ENCODE assay signal across 19 cellular contexts in genomic region chr1:206741142-206741701, GRCh38. TPM values are rescaled to one million over a fixed set of nuclear protein-coding genes. Genes with fewer than 3 reads are reported as not detected.
A peak's percentile ranks its signal among the peaks of the same experiment; 100 is the strongest.
DNase-seq lines count a peak whose midpoint lies in the region; ATAC-seq, FAIRE-seq and TF ChIP-seq lines count a peak whose summit lies in the region.
"Had no signal": no experiment of that assay in that cellular context is flagged by ENCODE, and none has a peak within 500 bp of the region (broad histone marks: within the 10 kb centered on the region; RNA-seq: fewer than 3 reads in every experiment).

No MANE protein-coding gene starts in this region.

- DNase-seq in CD4-positive, alpha-beta memory T cell, result no peak
- DNase-seq in GM18507 (ENCODE audit: extremely low spot score, insufficient read length, low read depth) (no peak), NCI-H1105 treated with DMSO at 0.1 percent for 48 hours (lab: John Stamatoyannopoulos, UW) (no peak), mesothelial cell of epicardium (ENCODE audit: low spot score in 2 of 2, unreplicated experiment in 2 of 2) (no peak), OCI-M1 (lab: John Stamatoyannopoulos, UW) (no peak)
- DNase-seq in central memory CD8-positive, alpha-beta T cell (ENCODE audit: low spot score in 2 of 2), result no peak
- DNase-seq in T-helper 2 cell treated with Interferon-gamma antibody and Interleukin-4, amounts not matched to agents 5 μg/mL and 100 μg/mL, for 36 hours (ENCODE audit: low spot score), result no peak
- DNase-seq: AML-193; CD8-positive, alpha-beta memory T cell; KG1; MV-4-11; NCI-H146; NCI-H226; NCI-H526 treated with DMSO at 0.1 percent for 48 hours; NK-92 treated with Interleukin-12 subunit alpha and Interleukin-12 subunit beta, amount 100 ng/mL, for 24 hours had no signal

- no peak for ATAC-seq in central memory CD8-positive, alpha-beta T cell (replicated peaks; ENCODE audit: extremely low read depth, poor library complexity, severe bottlenecking)
- ATAC-seq: GM23338 had no signal

- TF ChIP-seq CTCF in OCI-LY3 (IDR thresholded peaks at IDR 0.05; ENCODE audit: low read depth, low read length), result peak; percentile 28; the same call in 1 of the 2 replicates
- no peak for TF ChIP-seq CTCF in mesothelial cell of epicardium (IDR thresholded peaks at IDR 0.05; ENCODE audit: unreplicated experiment)

- peaks cover 0 to 2% of the 10 kb centered on the region in 2 donors for H3K36me3 Mint-ChIP-seq in CD4-positive, alpha-beta memory T cell
- H3K36me3 Mint-ChIP-seq in central memory CD8-positive, alpha-beta T cell (ENCODE audit: insufficient read depth), result peaks cover 16% of the 10 kb centered on the region
- peaks cover 17% of the 10 kb centered on the region for H3K36me3 Mint-ChIP-seq in T-helper 2 cell treated with Interferon-gamma antibody and Interleukin-4, amounts not matched to agents 5 μg/mL and 100 μg/mL, for 36 hours (ENCODE audit: low read depth)
- no peaks in the 10 kb centered on the region for H3K36me3 Mint-ChIP-seq in mesothelial cell of epicardium
- H3K36me3 Mint-ChIP-seq: CD8-positive, alpha-beta memory T cell had no signal

- H4K20me1 ChIP-seq in OCI-LY3 (ENCODE audit: insufficient read depth, low read length), result no peaks in the 10 kb centered on the region

- H3K4me3 Mint-ChIP-seq in CD4-positive, alpha-beta memory T cell, result no peak overlapping the region
- H3K4me3 Mint-ChIP-seq in central memory CD8-positive, alpha-beta T cell, result no peak overlapping the region
- H3K4me3 Mint-ChIP-seq in T-helper 2 cell treated with Interferon-gamma antibody and Interleukin-4, amounts not matched to agents 5 μg/mL and 100 μg/mL, for 36 hours, result no peak overlapping the region
- no peak overlapping the region for H3K4me3 Mint-ChIP-seq in mesothelial cell of epicardium
- H3K4me3 Mint-ChIP-seq: CD8-positive, alpha-beta memory T cell; GM23338 had no signal

- peak overlapping the region; percentile 65 for H3K4me2 ChIP-seq in OCI-LY3 (ENCODE audit: low read length)
- H3K4me2 ChIP-seq: GM23338 had no signal

- H3K4me1 ChIP-seq in CD4-positive, alpha-beta memory T cell (ENCODE audit: insufficient read depth, low read length), result peaks cover 59% of the 10 kb centered on the region
- peaks cover 93% of the 10 kb centered on the region for H3K4me1 ChIP-seq in OCI-LY3 (ENCODE audit: low read length)

- no peaks in the 10 kb centered on the region for H3K27me3 Mint-ChIP-seq in CD4-positive, alpha-beta memory T cell
- no peaks in the 10 kb centered on the region for H3K27me3 Mint-ChIP-seq in central memory CD8-positive, alpha-beta T cell
- no peaks in the 10 kb centered on the region for H3K27me3 Mint-ChIP-seq in T-helper 2 cell treated with Interferon-gamma antibody and Interleukin-4, amounts not matched to agents 5 μg/mL and 100 μg/mL, for 36 hours (ENCODE audit: low read depth)
- peaks cover 3% of the 10 kb centered on the region for H3K27me3 Mint-ChIP-seq in mesothelial cell of epicardium (ENCODE audit: low read depth)
- H3K27me3 Mint-ChIP-seq: CD8-positive, alpha-beta memory T cell had no signal

- H3K9me3 ChIP-seq in CD4-positive, alpha-beta memory T cell (ENCODE audit: control insufficient read depth in 1 of 2, low read length in 2 of 2), result no peaks in the 10 kb centered on the region
- H3K9me3 ChIP-seq in OCI-LY3 (ENCODE audit: insufficient read depth, low read length), result no peaks in the 10 kb centered on the region

- POLR2A ChIA-PET in CD4-positive, alpha-beta memory T cell (lab: Charles Lee; ENCODE audit: partially characterized antibody), result interaction anchor here (1.3 to 2.7 kb wide), 3 partner anchors 17 to 63 kb away, joined by 4 to 8 read pairs (median 8); no protein-coding TSS in a partner anchor

- peaks cover 46 to 86% (median 61%) of the 10 kb centered on the region in 4 donors for H3K4me1 Mint-ChIP-seq in CD4-positive, alpha-beta memory T cell
- H3K4me1 Mint-ChIP-seq in central memory CD8-positive, alpha-beta T cell, result peaks cover 62% of the 10 kb centered on the region
- H3K4me1 Mint-ChIP-seq in T-helper 2 cell treated with Interferon-gamma antibody and Interleukin-4, amounts not matched to agents 5 μg/mL and 100 μg/mL, for 36 hours (ENCODE audit: low read depth), result peaks cover 70% of the 10 kb centered on the region
- no peaks in the 10 kb centered on the region for H3K4me1 Mint-ChIP-seq in mesothelial cell of epicardium

- CTCF ChIA-PET in CD4-positive, alpha-beta memory T cell (lab: Charles Lee; ENCODE audit: partially characterized antibody), result interaction anchor here (0.7 to 3.1 kb wide), 9 partner anchors 14 to 171 kb away, joined by 3 to 19 read pairs (median 6); no protein-coding TSS in a partner anchor

- H3K36me3 ChIP-seq in CD4-positive, alpha-beta memory T cell (ENCODE audit: insufficient read depth, low read length), result no peaks in the 10 kb centered on the region
- H3K36me3 ChIP-seq in OCI-LY3 (replicated peaks; ENCODE audit: low read depth, low read length), result no peaks in the 10 kb centered on the region

- peak overlapping the region; percentile 82 for H3K9ac ChIP-seq in OCI-LY3 (ENCODE audit: low read length)

- no peak overlapping the region for H3K27ac ChIP-seq in CD4-positive, alpha-beta memory T cell (ENCODE audit: low read depth, low read length)
- peak overlapping the region; percentile 95 for H3K27ac ChIP-seq in OCI-LY3 (ENCODE audit: low read length)

- intact Hi-C loops in CD4-positive, alpha-beta memory T cell (cut with micrococcal nuclease), result no loop called here

- H3K27me3 ChIP-seq in CD4-positive, alpha-beta memory T cell (ENCODE audit: insufficient read depth, low read length), result no peaks in the 10 kb centered on the region
- H3K27me3 ChIP-seq in OCI-LY3 (ENCODE audit: low read depth, low read length), result no peaks in the 10 kb centered on the region

- H3K27ac Mint-ChIP-seq in CD4-positive, alpha-beta memory T cell, result peak overlapping the region in 5 of 7 donors; percentile 2 to 94 (median 53)
- H3K27ac Mint-ChIP-seq in central memory CD8-positive, alpha-beta T cell (ENCODE audit: low read depth), result peak overlapping the region; percentile 69
- H3K27ac Mint-ChIP-seq in T-helper 2 cell treated with Interferon-gamma antibody and Interleukin-4, amounts not matched to agents 5 μg/mL and 100 μg/mL, for 36 hours, result no peak overlapping the region
- no peak overlapping the region for H3K27ac Mint-ChIP-seq in mesothelial cell of epicardium
- H3K27ac Mint-ChIP-seq: GM23338 had no signal

- no peaks in the 10 kb centered on the region for H3K9me3 Mint-ChIP-seq in CD4-positive, alpha-beta memory T cell
- H3K9me3 Mint-ChIP-seq in central memory CD8-positive, alpha-beta T cell, result no peaks in the 10 kb centered on the region
- H3K9me3 Mint-ChIP-seq in T-helper 2 cell treated with Interferon-gamma antibody and Interleukin-4, amounts not matched to agents 5 μg/mL and 100 μg/mL, for 36 hours, result no peaks in the 10 kb centered on the region
- no peaks in the 10 kb centered on the region for H3K9me3 Mint-ChIP-seq in mesothelial cell of epicardium
- H3K9me3 Mint-ChIP-seq: CD8-positive, alpha-beta memory T cell; GM23338 had no signal

- FAIRE-seq in GM18507 (lab: Jason Lieb, UNC), result peak; percentile 50

- H2AFZ ChIP-seq in OCI-LY3 (ENCODE audit: low read depth, low read length), result no peak overlapping the region
- H2AFZ ChIP-seq: GM23338 had no signal

- no peaks in the 10 kb centered on the region for H3K79me2 ChIP-seq in OCI-LY3 (ENCODE audit: low read length)

- H3K4me3 ChIP-seq in CD4-positive, alpha-beta memory T cell (ENCODE audit: low read length in 2 of 2), result no peak overlapping the region
- peak overlapping the region; percentile 30 for H3K4me3 ChIP-seq in OCI-LY3 (ENCODE audit: low read length)
- H3K4me3 ChIP-seq: GM23338 had no signal

RNA-seq across cellular contexts. Expression of gene IL19, which starts 29.4 kb away (rescaled TPM):
- total RNA-seq in CD4-positive, alpha-beta memory T cell, result not detected
- polyA plus RNA-seq in CD4-positive, alpha-beta memory T cell, result not detected
- total RNA-seq in mesothelial cell of epicardium, result not detected in 3 replicates
- total RNA-seq: CD8-positive, alpha-beta memory T cell; Daoy; GM23338; T-helper 1 cell treated with Interleukin-12 subunit alpha and Interleukin-12 subunit beta and Interleukin-4 antibody, amounts not matched to agents 30 ng/mL and 1 ng/mL, for 36 hours had no signal
- polyA plus RNA-seq: CD8-positive, alpha-beta memory T cell; GM23338 had no signal

RNA-seq across cellular contexts. Expression of gene IL10, which starts 31.1 kb away (rescaled TPM):
- under 1 TPM; 0.28 to 0.32 TPM for total RNA-seq in CD4-positive, alpha-beta memory T cell
- polyA plus RNA-seq in CD4-positive, alpha-beta memory T cell, result under 1 TPM; 0.11 to 0.34 TPM
- not detected in 3 replicates for total RNA-seq in mesothelial cell of epicardium
- total RNA-seq: Daoy, GM23338 had no signal
- polyA plus RNA-seq: GM23338 had no signal

RNA-seq across cellular contexts. Expression of gene MAPKAPK2, which starts 56.5 kb away (rescaled TPM):
- total RNA-seq in CD4-positive, alpha-beta memory T cell, result 10 to 100 TPM; 71.7 to 72.8 TPM
- polyA plus RNA-seq in CD4-positive, alpha-beta memory T cell, result 1 to 10 TPM; 1.3 to 3.9 TPM
- total RNA-seq in mesothelial cell of epicardium, result 59.0 to 60.2 TPM (median 59.1 TPM) in 3 replicates

Comparison
In these comparisons a context has a peak if more than half of its experiments do, and no peak if none do; other contexts are left out.
1. H3K27ac Mint-ChIP-seq: peak in CD4-positive, alpha-beta memory T cell (5 of 7) and central memory CD8-positive, alpha-beta T cell (single experiment); none in T-helper 2 cell treated with Interferon-gamma antibody and Interleukin-4, amounts not matched to agents 5 μg/mL and 100 μg/mL, for 36 hours (single experiment) and mesothelial cell of epicardium (single experiment).